In the genomic region with DNA sequence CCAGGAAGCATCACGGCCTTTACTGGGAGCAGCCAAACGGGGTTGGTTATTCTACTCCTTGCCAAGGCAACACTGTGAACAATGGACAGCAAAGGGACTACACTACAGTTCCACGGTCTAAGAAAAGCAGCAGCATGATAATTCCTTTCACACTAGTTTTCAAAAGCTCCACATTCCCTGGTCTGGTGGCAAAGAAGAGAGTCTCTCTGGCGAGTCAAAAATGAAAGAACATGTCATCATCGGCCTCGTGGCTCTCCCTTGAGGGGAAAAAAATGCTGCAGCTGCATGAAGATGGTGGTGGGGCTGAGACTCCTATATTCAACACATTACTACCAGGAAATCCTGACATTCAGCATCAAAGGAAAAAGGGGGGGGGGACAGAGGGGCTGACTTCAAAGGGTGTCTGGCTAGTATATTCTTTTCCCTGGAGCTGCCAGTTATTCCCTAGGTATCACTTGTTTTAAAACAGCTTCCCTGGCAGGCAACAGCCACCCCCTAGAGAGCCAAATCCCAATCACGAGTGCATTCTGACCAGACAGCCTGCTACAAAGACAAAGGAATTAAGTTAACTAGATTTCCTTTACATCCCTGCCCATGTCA, we compare ENCODE assay signal across 12 cellular contexts. TPM values are rescaled to one million over a fixed set of nuclear protein-coding genes. Genes with fewer than 3 reads are reported as not detected.
DNase-seq lines count a peak whose midpoint lies in the region; ATAC-seq and TF ChIP-seq lines count a peak whose summit lies in the region.
"Had no signal": no experiment of that assay in that cellular context is flagged by ENCODE, and none has a peak within 500 bp of the region (broad histone marks: within the 10 kb centered on the region; RNA-seq: fewer than 3 reads in every experiment).

No MANE protein-coding gene starts in this region.

- no peaks in the 10 kb centered on the region for H3K9me3 ChIP-seq in mesenchymal stem cell (ENCODE audit: control insufficient read depth, low read length)

- WGBS in mesenchymal stem cell: 80% methylated on average over 4 of the region's 7 CpGs

- peak overlapping the region; percentile 78 for H3K9ac ChIP-seq in mesenchymal stem cell (ENCODE audit: low read length)

- H3K36me3 Mint-ChIP-seq in activated CD4-positive, alpha-beta memory T cell treated with anti-CD3 and anti-CD28 coated beads for 36 hours: peaks cover 63% of the 10 kb centered on the region
- peaks cover 45% of the 10 kb centered on the region for H3K36me3 Mint-ChIP-seq in activated CD4-positive, alpha-beta memory T cell treated with anti-CD3 and anti-CD28 coated beads, Interleukin-2, amount 10 ng/mL, durations not matched to agents 7 days and 5 days (ENCODE audit: low read depth)

- H3K14ac ChIP-seq in mesenchymal stem cell (ENCODE audit: low read length in 2 of 2): no peak overlapping the region

- peaks cover 33 to 67% of the 10 kb centered on the region in 2 experiments for H3K36me3 ChIP-seq in mesenchymal stem cell (ENCODE audit: control insufficient read depth in 1 of 2, insufficient read depth in 2 of 2, low read depth in 1 of 2, low read length in 2 of 2)

- no peak overlapping the region for H3K4me3 Mint-ChIP-seq in activated CD4-positive, alpha-beta memory T cell treated with anti-CD3 and anti-CD28 coated beads for 36 hours
- no peak overlapping the region for H3K4me3 Mint-ChIP-seq in activated CD4-positive, alpha-beta memory T cell treated with anti-CD3 and anti-CD28 coated beads, Interleukin-2, amount 10 ng/mL, durations not matched to agents 7 days and 5 days
- H3K4me3 Mint-ChIP-seq: activated naive CD8-positive, alpha-beta T cell treated with anti-CD3 and anti-CD28 coated beads, Interleukin-2, amount 10 ng/mL, durations not matched to agents 7 days and 5 days; B cell had no signal

- H3K27me3 ChIP-seq in mesenchymal stem cell (ENCODE audit: control insufficient read depth in 1 of 2, insufficient read depth in 1 of 2, low read length in 2 of 2): no peaks in the 10 kb centered on the region

- H2BK5ac ChIP-seq in mesenchymal stem cell (ENCODE audit: low read depth, low read length, poor library complexity, severe bottlenecking): no peak overlapping the region

- H3K18ac ChIP-seq in mesenchymal stem cell (ENCODE audit: low read depth in 1 of 2, low read length in 2 of 2): no peak overlapping the region

- H4K91ac ChIP-seq in mesenchymal stem cell (ENCODE audit: low read length): no peak overlapping the region

- no peak overlapping the region for H2BK120ac ChIP-seq in mesenchymal stem cell (ENCODE audit: low read depth, low read length)

- POLR2A ChIA-PET in activated CD4-positive, alpha-beta memory T cell treated with anti-CD3 and anti-CD28 coated beads for 36 hours (lab: Charles Lee): interaction anchor here (0.7 to 0.8 kb wide), 2 partner anchors 11 kb away, joined by 3 read pairs; no protein-coding TSS in a partner anchor
- POLR2A ChIA-PET in activated CD4-positive, alpha-beta memory T cell treated with anti-CD3 and anti-CD28 coated beads, Interleukin-2, amount 10 ng/mL, durations not matched to agents 7 days and 5 days (lab: Charles Lee): interaction anchor here (1.1 to 1.4 kb wide), 2 partner anchors 10 to 168 kb away, joined by 3 to 6 read pairs; no protein-coding TSS in a partner anchor

- no peak overlapping the region for H2BK12ac ChIP-seq in mesenchymal stem cell (ENCODE audit: low read length in 2 of 2)

- no peak for TF ChIP-seq CTCF in cardiac fibroblast (IDR thresholded peaks at IDR 0.05; ENCODE audit: low read depth, low read length)

- no peak for ATAC-seq in HG02973 (IDR thresholded peaks at IDR 0.05; ENCODE audit: unreplicated experiment)

- H3K79me1 ChIP-seq in mesenchymal stem cell (replicated peaks; ENCODE audit: low read length, poor library complexity, severe bottlenecking): peaks cover 7% of the 10 kb centered on the region

- intact Hi-C loops in activated CD4-positive, alpha-beta memory T cell treated with anti-CD3 and anti-CD28 coated beads for 36 hours (cut with micrococcal nuclease): no loop called here

- H3K27ac ChIP-seq in mesenchymal stem cell (ENCODE audit: low read length, poor library complexity, severe bottlenecking): no peak overlapping the region

- H3K23ac ChIP-seq in mesenchymal stem cell (ENCODE audit: low read length in 2 of 2): no peak overlapping the region

- no peak overlapping the region for H2BK15ac ChIP-seq in mesenchymal stem cell (ENCODE audit: low read depth, poor library complexity, severe bottlenecking)

- H3K9me3 Mint-ChIP-seq in activated CD4-positive, alpha-beta memory T cell treated with anti-CD3 and anti-CD28 coated beads for 36 hours: no peaks in the 10 kb centered on the region
- H3K9me3 Mint-ChIP-seq in activated CD4-positive, alpha-beta memory T cell treated with anti-CD3 and anti-CD28 coated beads, Interleukin-2, amount 10 ng/mL, durations not matched to agents 7 days and 5 days: no peaks in the 10 kb centered on the region
- H3K9me3 Mint-ChIP-seq: activated naive CD8-positive, alpha-beta T cell treated with anti-CD3 and anti-CD28 coated beads, Interleukin-2, amount 10 ng/mL, durations not matched to agents 7 days and 5 days had no signal

- no peaks in the 10 kb centered on the region for H3K27me3 Mint-ChIP-seq in activated CD4-positive, alpha-beta memory T cell treated with anti-CD3 and anti-CD28 coated beads for 36 hours
- H3K27me3 Mint-ChIP-seq in activated CD4-positive, alpha-beta memory T cell treated with anti-CD3 and anti-CD28 coated beads, Interleukin-2, amount 10 ng/mL, durations not matched to agents 7 days and 5 days: no peaks in the 10 kb centered on the region
- H3K27me3 Mint-ChIP-seq: activated naive CD8-positive, alpha-beta T cell treated with anti-CD3 and anti-CD28 coated beads, Interleukin-2, amount 10 ng/mL, durations not matched to agents 7 days and 5 days; B cell had no signal

- H3K4me2 ChIP-seq in mesenchymal stem cell (ENCODE audit: low read length, poor library complexity, severe bottlenecking): no peak overlapping the region

- H3K4me1 Mint-ChIP-seq in activated CD4-positive, alpha-beta memory T cell treated with anti-CD3 and anti-CD28 coated beads for 36 hours (ENCODE audit: low read depth): peaks cover 10% of the 10 kb centered on the region
- peaks cover 6% of the 10 kb centered on the region for H3K4me1 Mint-ChIP-seq in activated CD4-positive, alpha-beta memory T cell treated with anti-CD3 and anti-CD28 coated beads, Interleukin-2, amount 10 ng/mL, durations not matched to agents 7 days and 5 days
- H3K4me1 Mint-ChIP-seq: B cell had no signal

- no peak overlapping the region for H3K4ac ChIP-seq in mesenchymal stem cell (ENCODE audit: low read depth in 1 of 2, low read length in 2 of 2)

- H4K8ac ChIP-seq in mesenchymal stem cell (ENCODE audit: low read length): no peak overlapping the region

- peak overlapping the region; percentile 15 for H3K27ac Mint-ChIP-seq in activated CD4-positive, alpha-beta memory T cell treated with anti-CD3 and anti-CD28 coated beads for 36 hours
- H3K27ac Mint-ChIP-seq in activated CD4-positive, alpha-beta memory T cell treated with anti-CD3 and anti-CD28 coated beads, Interleukin-2, amount 10 ng/mL, durations not matched to agents 7 days and 5 days: no peak overlapping the region
- H3K27ac Mint-ChIP-seq: activated naive CD8-positive, alpha-beta T cell treated with anti-CD3 and anti-CD28 coated beads, Interleukin-2, amount 10 ng/mL, durations not matched to agents 7 days and 5 days; B cell had no signal

- H2AFZ ChIP-seq in mesenchymal stem cell (ENCODE audit: low read depth, low read length): no peak overlapping the region

- CTCF ChIA-PET in activated CD4-positive, alpha-beta memory T cell treated with anti-CD3 and anti-CD28 coated beads for 36 hours (lab: Charles Lee): no interaction called here
- CTCF ChIA-PET in activated CD4-positive, alpha-beta memory T cell treated with anti-CD3 and anti-CD28 coated beads, Interleukin-2, amount 10 ng/mL, durations not matched to agents 7 days and 5 days (lab: Charles Lee): interaction anchor here (0.5 to 1.1 kb wide), 2 partner anchors 8 to 748 kb away, joined by 3 to 6 read pairs; no protein-coding TSS in a partner anchor

- H3K4me3 ChIP-seq in cardiac fibroblast (replicated peaks in 1 of 2; ENCODE audit: low read depth in 2 of 2, low read length in 2 of 2) (no peak overlapping the region), mesenchymal stem cell (ENCODE audit: insufficient read depth in 1 of 2, low read depth in 1 of 2, low read length in 2 of 2) (peak overlapping the region in 1 of 2 experiments; percentile 30)

- H3K4me1 ChIP-seq in mesenchymal stem cell (ENCODE audit: control insufficient read depth, insufficient read depth, low read depth, low read length): no peaks in the 10 kb centered on the region

- DNase-seq in activated CD4-positive, alpha-beta memory T cell treated with anti-CD3 and anti-CD28 coated beads for 36 hours: no peak
- DNase-seq in activated CD4-positive, alpha-beta memory T cell treated with anti-CD3 and anti-CD28 coated beads, Interleukin-2, amount 10 ng/mL, durations not matched to agents 7 days and 5 days: no peak
- peak; percentile 39 to 60 for DNase-seq in cardiac fibroblast (ENCODE audit: low read depth in 2 of 2)
- no peak for DNase-seq in mesenchymal stem cell
- peak; percentile 67 for DNase-seq in superior temporal gyrus (ENCODE audit: extremely low spot score)
- no peak for DNase-seq in activated CD4-positive, CD25-positive, alpha-beta regulatory T cell treated with anti-CD3 and anti-CD28 coated beads, Interleukin-2, amount 50 U/mL, for 72 hours
- no peak for DNase-seq in NCI-H2029 treated with DMSO at 0.1 percent for 48 hours (lab: John Stamatoyannopoulos, UW)
- DNase-seq: activated naive CD8-positive, alpha-beta T cell treated with anti-CD3 and anti-CD28 coated beads, Interleukin-2, amount 10 ng/mL, durations not matched to agents 7 days and 5 days; NCI-H524 treated with DMSO at 0.1 percent for 48 hours; T-helper 9 cell had no signal

- H2AK5ac ChIP-seq in mesenchymal stem cell (ENCODE audit: low read length, severe bottlenecking): no peak overlapping the region

RNA-seq across cellular contexts. Expression of a gene that starts 49.1 kb away (rescaled TPM):
- total RNA-seq in activated CD4-positive, alpha-beta memory T cell treated with anti-CD3 and anti-CD28 coated beads for 36 hours: 10 to 100 TPM; 74.5 to 74.7 TPM
- total RNA-seq in activated CD4-positive, alpha-beta memory T cell treated with anti-CD3 and anti-CD28 coated beads, Interleukin-2, amount 10 ng/mL, durations not matched to agents 7 days and 5 days: 10 to 100 TPM; 28.8 to 30.7 TPM
- 34.5 TPM for polyA plus RNA-seq in mesenchymal stem cell (2013, experiment 1 of 2)
- polyA plus RNA-seq in mesenchymal stem cell (2013, experiment 2 of 2): 33.0 TPM

RNA-seq across cellular contexts. Expression of a gene that starts 54.6 kb away (rescaled TPM):
- 10 to 100 TPM; 13.3 to 14.5 TPM for total RNA-seq in activated CD4-positive, alpha-beta memory T cell treated with anti-CD3 and anti-CD28 coated beads for 36 hours
- 1 to 10 TPM; 4.3 to 4.8 TPM for total RNA-seq in activated CD4-positive, alpha-beta memory T cell treated with anti-CD3 and anti-CD28 coated beads, Interleukin-2, amount 10 ng/mL, durations not matched to agents 7 days and 5 days
- polyA plus RNA-seq in mesenchymal stem cell (2013, experiment 1 of 2): not detected
- polyA plus RNA-seq in mesenchymal stem cell (2013, experiment 2 of 2): not detected

Comparison
In these comparisons a context has a peak if more than half of its experiments do, and no peak if none do; other contexts are left out.
1. DNase-seq: peak in cardiac fibroblast (2 of 2) and superior temporal gyrus (single experiment); none in activated CD4-positive, alpha-beta memory T cell treated with anti-CD3 and anti-CD28 coated beads for 36 hours (single experiment), activated CD4-positive, alpha-beta memory T cell treated with anti-CD3 and anti-CD28 coated beads, Interleukin-2, amount 10 ng/mL, durations not matched to agents 7 days and 5 days (single experiment), mesenchymal stem cell (single experiment), activated CD4-positive, CD25-positive, alpha-beta regulatory T cell treated with anti-CD3 and anti-CD28 coated beads, Interleukin-2, amount 50 U/mL, for 72 hours (single experiment) and NCI-H2029 treated with DMSO at 0.1 percent for 48 hours (single experiment).